14 cellular contexts compared by ENCODE assay signal in the genomic region with DNA sequence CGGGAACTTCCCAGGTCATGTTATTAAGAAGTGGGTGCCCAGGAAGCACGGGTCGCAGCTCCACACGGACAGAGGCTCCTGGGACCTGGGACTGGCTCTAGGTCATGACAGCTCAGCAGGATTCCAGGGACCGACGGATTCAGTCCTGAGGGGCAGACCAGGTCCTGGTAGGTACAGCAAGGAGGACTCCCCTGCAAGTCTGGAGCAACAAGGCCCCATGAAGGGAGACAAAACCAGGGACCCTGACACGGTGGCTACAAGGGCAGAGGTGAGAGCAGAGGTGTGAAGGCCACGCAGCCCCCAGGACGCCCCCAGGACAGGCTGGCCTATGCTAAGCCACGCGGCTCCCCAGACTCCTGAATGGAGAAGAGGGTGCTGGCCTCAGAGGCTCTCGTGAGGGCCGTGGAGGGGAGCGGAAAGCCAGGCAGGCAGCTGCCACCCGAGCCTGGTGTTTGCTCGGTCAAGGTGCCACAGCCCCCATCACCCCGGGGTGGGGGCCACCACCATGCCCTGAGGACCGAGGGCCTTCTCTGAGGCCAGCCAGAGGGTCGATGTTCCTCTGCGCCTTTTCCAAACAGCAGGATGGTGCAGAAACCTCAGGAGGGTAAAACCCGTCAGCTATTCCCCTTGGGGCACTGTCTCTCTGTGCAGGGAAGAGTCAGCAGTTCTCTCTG.
DNase-seq lines count a peak whose midpoint lies in the region; ATAC-seq, FAIRE-seq and TF ChIP-seq lines count a peak whose summit lies in the region.
"Had no signal": no experiment of that assay in that cellular context is flagged by ENCODE, and none has a peak within 500 bp of the region (broad histone marks: within the 10 kb centered on the region; RNA-seq: fewer than 3 reads in every experiment).

No MANE protein-coding gene starts in this region.

- no peak for FAIRE-seq in H1 (lab: Jason Lieb, UNC)
- FAIRE-seq: GM12892 had no signal

- CTCF ChIA-PET in H1 (lab: Charles Lee; ENCODE audit: partially characterized antibody): interaction anchor here (0.7 to 1.3 kb wide), 3 partner anchors 10 to 39 kb away, joined by 3 to 4 read pairs (median 3); no protein-coding TSS in a partner anchor
- CTCF ChIA-PET in CD4-positive, alpha-beta T cell (lab: Charles Lee): no interaction called here

- no peak overlapping the region for H3K4ac ChIP-seq in H1 (replicated peaks; ENCODE audit: insufficient read length, low read depth, low read length)
- no peak overlapping the region for H3K4ac ChIP-seq in neuronal stem cell (ENCODE audit: low read length)

- TF ChIP-seq CTCF in GM13976 (IDR thresholded peaks at IDR 0.05; ENCODE audit: borderline replicate concordance, control extremely low read depth, extremely low read depth, insufficient read depth, missing control alignments) (no peak), H1 (IDR thresholded peaks at IDR 0.05; ENCODE audit: control extremely low read depth in 1 of 3, insufficient read depth in 1 of 3, low read depth in 1 of 3, low read length in 3 of 3) (no peak)
- TF ChIP-seq CTCF in CD4-positive, alpha-beta T cell (IDR thresholded peaks at IDR 0.05): no peak

- H3K27ac ChIP-seq in H1 (ENCODE audit: low read depth, low read length): no peak overlapping the region
- no peak overlapping the region for H3K27ac ChIP-seq in neuronal stem cell (replicated peaks; ENCODE audit: low read length)
- H3K27ac ChIP-seq in CD4-positive, alpha-beta T cell (ENCODE audit: low read depth, low read length): no peak overlapping the region
- H3K27ac ChIP-seq: 22Rv1, KMS-11 had no signal

- no peak for TF ChIP-seq EP300 in H1 (IDR thresholded peaks at IDR 0.05; ENCODE audit: borderline replicate concordance in 1 of 2, low read depth in 2 of 2, low read length in 2 of 2)

- intact Hi-C loops in CD4-positive, alpha-beta T cell (cut with DNase I, micrococcal nuclease): no loop called here

- H3K27me3 Mint-ChIP-seq in CD4-positive, alpha-beta T cell: no peaks in the 10 kb centered on the region

- no peaks in the 10 kb centered on the region for H3K79me1 ChIP-seq in H1 (ENCODE audit: low read depth, low read length)
- H3K79me1 ChIP-seq in neuronal stem cell (ENCODE audit: low read depth, low read length): no peaks in the 10 kb centered on the region

- H3K9me3 Mint-ChIP-seq in CD4-positive, alpha-beta T cell: peaks cover 4% of the 10 kb centered on the region

- H3K14ac ChIP-seq in H1 (ENCODE audit: insufficient read length) (no peak overlapping the region), neuronal stem cell (ENCODE audit: low read length) (no peak overlapping the region)

- 0 out of 2 replicates have a peak overlapping the region, but pooled peaks have one; percentile 46 for H2BK15ac ChIP-seq in H1 (ENCODE audit: low read length)
- H2BK15ac ChIP-seq in neuronal stem cell (ENCODE audit: low read length): no peak overlapping the region

- H3K4me1 Mint-ChIP-seq in CD4-positive, alpha-beta T cell (ENCODE audit: low read depth): no peaks in the 10 kb centered on the region

- peaks cover 3 to 41% of the 10 kb centered on the region in 2 experiments; a peak in 3 of 4 replicates for H3K9me3 ChIP-seq in H1 (ENCODE audit: insufficient read depth in 2 of 2, low read depth in 1 of 2, low read length in 1 of 2)
- peaks cover 0 to 8% of the 10 kb centered on the region in 2 donors for H3K9me3 ChIP-seq in neuronal stem cell (replicated peaks in 1 of 2; ENCODE audit: control insufficient read depth in 2 of 2, insufficient read depth in 1 of 2, low read depth in 1 of 2, low read length in 2 of 2)
- no peaks in the 10 kb centered on the region for H3K9me3 ChIP-seq in CD4-positive, alpha-beta T cell (ENCODE audit: control insufficient read depth, low read length)

- H2BK120ac ChIP-seq in H1 (replicated peaks; ENCODE audit: low read depth, low read length) (no peak overlapping the region), neuronal stem cell (ENCODE audit: low read depth, low read length) (no peak overlapping the region)

- H2AFZ ChIP-seq in H1 (ENCODE audit: low read length) (no peak overlapping the region), neuronal stem cell (ENCODE audit: low read length) (no peak overlapping the region)

- H3K4me3 ChIP-seq in H1 (ENCODE audit: extremely low read depth in 1 of 4, insufficient read depth in 2 of 4, low read depth in 3 of 4, low read length in 4 of 4) (no peak overlapping the region), neuronal stem cell (ENCODE audit: low read length in 2 of 2) (no peak overlapping the region)

- 84% methylated on average over 18 of the region's 21 CpGs; no CpG with 5 or more reads in 1 of the 2 experiments for WGBS in H1 (ENCODE audit: extremely low coverage in 1 of 2, insufficient coverage in 1 of 2, insufficient read length in 1 of 2, insufficient replicate concordance in 2 of 2, low coverage in 1 of 2, low lambda C conversion rate in 2 of 2, missing lambda C conversion rate in 1 of 2), 2 experiments
- WGBS in neuronal stem cell (ENCODE audit: extremely low coverage in 2 of 2, insufficient read length in 2 of 2, insufficient replicate concordance in 1 of 2), 2 donors: no CpG with 5 or more reads among the region's 21 CpGs

- H3K36me3 ChIP-seq in H1 (ENCODE audit: control insufficient read depth in 2 of 4, insufficient read depth in 4 of 4, low read length in 3 of 4) (no peaks in the 10 kb centered on the region), neuronal stem cell (replicated peaks in 1 of 2; ENCODE audit: control insufficient read depth in 2 of 2, insufficient read depth in 2 of 2, low read length in 2 of 2) (no peaks in the 10 kb centered on the region)

- DNase-seq in DMS79 treated with DMSO at 0.1 percent for 48 hours (lab: John Stamatoyannopoulos, UW) (peak; percentile 59), DMS79 (lab: John Stamatoyannopoulos, UW) (no peak), GM13976 (ENCODE audit: low spot score) (peak; percentile 18), H1 (ENCODE audit: low read depth in 1 of 2, low spot score in 2 of 2) (no peak), neuronal stem cell (ENCODE audit: low spot score) (no peak), NCI-H1694 (lab: John Stamatoyannopoulos, UW) (no peak), glomerular visceral epithelial cell (ENCODE audit: extremely low spot score) (no peak)
- no peak for DNase-seq in CD4-positive, alpha-beta T cell
- DNase-seq: GF-D8, NCI-H1048, NCI-H2081 treated with DMSO at 0.1 percent for 48 hours had no signal

- H4K20me1 ChIP-seq in H1 (replicated peaks in 1 of 2; ENCODE audit: control insufficient read depth in 1 of 2, insufficient read depth in 2 of 2, low read length in 2 of 2): no peaks in the 10 kb centered on the region

- H3K23me2 ChIP-seq in H1 (ENCODE audit: low read depth, low read length): no peaks in the 10 kb centered on the region

- H3K23ac ChIP-seq in H1 (ENCODE audit: insufficient read length) (no peak overlapping the region), neuronal stem cell (ENCODE audit: low read depth, low read length, poor library complexity) (no peak overlapping the region)

- no peaks in the 10 kb centered on the region for H3K36me3 Mint-ChIP-seq in CD4-positive, alpha-beta T cell (ENCODE audit: low read depth)

- H3K4me1 ChIP-seq in H1 (replicated peaks in 1 of 4; ENCODE audit: control insufficient read depth in 3 of 4, insufficient read depth in 4 of 4, low read length in 3 of 4): no peaks in the 10 kb centered on the region
- no peaks in the 10 kb centered on the region for H3K4me1 ChIP-seq in neuronal stem cell (ENCODE audit: control insufficient read depth in 2 of 2, insufficient read depth in 1 of 2, low read depth in 1 of 2, low read length in 2 of 2)

- in situ Hi-C loops in GM13976 (cut with MboI; ENCODE audit: low sequenced_read_pairs, unreplicated experiment): no loop called here

- no peak overlapping the region for H2BK20ac ChIP-seq in H1 (ENCODE audit: low read length)

- ATAC-seq in CD4-positive, alpha-beta T cell (ENCODE audit: poor library complexity): no peak

- no peak for TF ChIP-seq POLR2A in H1 (IDR thresholded peaks at IDR 0.05; ENCODE audit: control extremely low read depth in 1 of 2, low read depth in 2 of 2, low read length in 2 of 2)

- H3K4me3 Mint-ChIP-seq in CD4-positive, alpha-beta T cell: no peak overlapping the region

- H4K8ac ChIP-seq in H1 (ENCODE audit: extremely low read depth, insufficient read depth, low read length) (no peak overlapping the region), neuronal stem cell (ENCODE audit: low read depth, low read length) (no peak overlapping the region)

- H3K18ac ChIP-seq in H1 (ENCODE audit: extremely low read depth, low read length): no peak overlapping the region
- H3K18ac ChIP-seq in neuronal stem cell (ENCODE audit: low read length): peak overlapping the region; percentile 2

- POLR2A ChIA-PET in H1 (lab: Charles Lee; ENCODE audit: partially characterized antibody): no interaction called here
- POLR2A ChIA-PET in CD4-positive, alpha-beta T cell (lab: Charles Lee): no interaction called here

- H3K9ac ChIP-seq in H1 (replicated peaks in 1 of 4; ENCODE audit: extremely low read depth in 1 of 4, low read depth in 3 of 4, low read length in 3 of 4) (no peak overlapping the region), neuronal stem cell (ENCODE audit: low read depth, low read length, poor library complexity) (no peak overlapping the region)
- H3K9ac ChIP-seq: KMS-11 had no signal

- H4K91ac ChIP-seq in H1 (replicated peaks; ENCODE audit: insufficient read length, low read length) (no peak overlapping the region), neuronal stem cell (ENCODE audit: low read depth, low read length, poor library complexity) (no peak overlapping the region)

- H3K27me3 ChIP-seq in H1 (replicated peaks in 1 of 4; ENCODE audit: control insufficient read depth in 3 of 4, extremely low read depth in 1 of 4, insufficient read depth in 3 of 4, low read length in 3 of 4) (no peaks in the 10 kb centered on the region), neuronal stem cell (ENCODE audit: control insufficient read depth in 3 of 3, insufficient read depth in 3 of 3, low read depth in 1 of 3, low read length in 3 of 3) (no peaks in the 10 kb centered on the region)
- no peaks in the 10 kb centered on the region for H3K27me3 ChIP-seq in CD4-positive, alpha-beta T cell (ENCODE audit: control insufficient read depth, insufficient read depth, low read length)

- no peak overlapping the region for H3K27ac Mint-ChIP-seq in CD4-positive, alpha-beta T cell

- no peak overlapping the region for H3K56ac ChIP-seq in H1 (replicated peaks; ENCODE audit: insufficient read length, low read depth, low read length)

- H3K4me2 ChIP-seq in H1 (ENCODE audit: insufficient read depth in 1 of 2, low read depth in 2 of 2, low read length in 2 of 2) (no peak overlapping the region), neuronal stem cell (ENCODE audit: insufficient read depth, low read length, poor library complexity, severe bottlenecking) (no peak overlapping the region)
- H3K4me2 ChIP-seq: KMS-11 had no signal

- no peak overlapping the region for H2BK12ac ChIP-seq in H1 (ENCODE audit: low read depth, low read length)
- H2BK12ac ChIP-seq in neuronal stem cell (ENCODE audit: low read length): no peak overlapping the region

- H4K5ac ChIP-seq in H1 (ENCODE audit: insufficient read length, low read depth, low read length): no peak overlapping the region

- TF ChIP-seq RAD21 in H1 (IDR thresholded peaks at IDR 0.05 in 1 of 2, conservative IDR thresholded peaks at IDR 0.05 in 1 of 2; ENCODE audit: low read depth in 2 of 2, low read length in 2 of 2): no peak

- no peaks in the 10 kb centered on the region for H3K79me2 ChIP-seq in H1 (ENCODE audit: control insufficient read depth in 1 of 2, insufficient read depth in 2 of 2, low read length in 2 of 2)

- H2BK5ac ChIP-seq in H1 (ENCODE audit: low read depth, low read length): no peak overlapping the region
- no peak overlapping the region for H2BK5ac ChIP-seq in neuronal stem cell (ENCODE audit: low read length)

- no peak overlapping the region for H2AK5ac ChIP-seq in H1 (ENCODE audit: low read depth, low read length)
- no peak overlapping the region for H2AK5ac ChIP-seq in neuronal stem cell (ENCODE audit: low read depth, low read length)

Comparison
In these comparisons a context has a peak if more than half of its experiments do, and no peak if none do; other contexts are left out.
1. DNase-seq: peak in DMS79 treated with DMSO at 0.1 percent for 48 hours (single experiment) and GM13976 (single experiment); none in DMS79 (single experiment), H1 (0 of 2), neuronal stem cell (single experiment), NCI-H1694 (single experiment), glomerular visceral epithelial cell (single experiment) and CD4-positive, alpha-beta T cell (0 of 10).